Comparison of ENCODE assay signal across 8 cellular contexts in genomic region chr15:98896802-98897732, GRCh38.
DNase-seq lines count a peak whose midpoint lies in the region; ATAC-seq, FAIRE-seq and TF ChIP-seq lines count a peak whose summit lies in the region.

No MANE protein-coding gene starts in this region.

- ATAC-seq in foreskin keratinocyte (peak; percentile 95), HG03457 (IDR thresholded peaks at IDR 0.05; ENCODE audit: unreplicated experiment) (no peak), GM18870 (IDR thresholded peaks at IDR 0.05; ENCODE audit: unreplicated experiment) (no peak)

- FAIRE-seq in GM12892 (lab: Jason Lieb, UNC), result no peak

- no peaks in the 10 kb centered on the region for H3K9me3 ChIP-seq in SJSA1 (replicated peaks)

- peaks cover 68% of the 10 kb centered on the region for H3K4me1 ChIP-seq in SJSA1 (replicated peaks)
- peaks cover 43% of the 10 kb centered on the region for H3K4me1 ChIP-seq in foreskin keratinocyte

- TF ChIP-seq POLR2A in GM12892 (IDR thresholded peaks at IDR 0.05; ENCODE audit: low read depth, low read length), result no peak

- H3K4me3 ChIP-seq in SJSA1 (no peak overlapping the region), skeletal muscle cell (ENCODE audit: low read depth, low read length) (peak overlapping the region; percentile 9)

- TF ChIP-seq CTCF in foreskin keratinocyte (conservative IDR thresholded peaks at IDR 0.05), result no peak

- 0 out of 2 replicates have a peak, but pooled peaks cover 2% of the 10 kb centered on the region for H3K36me3 ChIP-seq in SJSA1

- peak overlapping the region; percentile 98 for H3K27ac ChIP-seq in SJSA1
- peak overlapping the region; percentile 98 for H3K27ac ChIP-seq in foreskin keratinocyte

- DNase-seq in GOT3 (lab: John Stamatoyannopoulos, UW) (peak; percentile 47), SJSA1 (ENCODE audit: low read depth in 1 of 2, low spot score in 2 of 2) (peak; percentile 86 to 99), foreskin keratinocyte (peak; percentile 100), skeletal muscle cell (ENCODE audit: low read depth) (peak; percentile 99), GM12892 (ENCODE audit: insufficient read length) (no peak)
- no peak for DNase-seq in central memory CD4-positive, alpha-beta T cell

- H3K27me3 ChIP-seq in SJSA1 (replicated peaks), result no peaks in the 10 kb centered on the region
- H3K27me3 ChIP-seq in foreskin keratinocyte, result no peaks in the 10 kb centered on the region

Comparison
In these comparisons a context has a peak if more than half of its experiments do, and no peak if none do; other contexts are left out.
1. DNase-seq: peak in GOT3 (single experiment), SJSA1 (2 of 2), foreskin keratinocyte (2 of 2) and skeletal muscle cell (single experiment); none in central memory CD4-positive, alpha-beta T cell (single experiment) and GM12892 (single experiment).